ENCODE assay signal across 13 cellular contexts in genomic region chr16:84995666-84996065, GRCh38. TPM values are rescaled to one million over a fixed set of nuclear protein-coding genes. Genes with fewer than 3 reads are reported as not detected.
A peak's percentile ranks its signal among the peaks of the same experiment; 100 is the strongest.
DNase-seq lines count a peak whose midpoint lies in the region; ATAC-seq and TF ChIP-seq lines count a peak whose summit lies in the region.
"Had no signal": no experiment of that assay in that cellular context is flagged by ENCODE, and none has a peak within 500 bp of the region (broad histone marks: within the 10 kb centered on the region; RNA-seq: fewer than 3 reads in every experiment).

No MANE protein-coding gene starts in this region.

- peaks cover 9% of the 10 kb centered on the region for H4K20me1 ChIP-seq in hepatocyte (ENCODE audit: insufficient read depth, poor library complexity, severe bottlenecking)

- H3K4me3 ChIP-seq in hepatocyte (no peak overlapping the region), WERI-Rb-1 (ENCODE audit: low read depth, low read length) (no peak overlapping the region)
- H3K4me3 ChIP-seq: pancreas had no signal

- peak overlapping the region; percentile 22 for H3K27ac Mint-ChIP-seq in activated CD8-positive, alpha-beta memory T cell treated with anti-CD3 and anti-CD28 coated beads, Interleukin-2, amount 10 ng/mL, durations not matched to agents 7 days and 5 days
- peak overlapping the region; percentile 75 for H3K27ac Mint-ChIP-seq in activated CD4-positive, alpha-beta memory T cell treated with anti-CD3 and anti-CD28 coated beads for 36 hours
- peak overlapping the region; percentile 20 for H3K27ac Mint-ChIP-seq in stimulated activated naive B cell treated with anti-CD40 and anti-IgM and Interleukin-4, amounts not matched to agents 10 μg/mL and 1 μg/mL and 100 μg/mL, for 72 hours

- CTCF ChIA-PET in activated CD8-positive, alpha-beta memory T cell treated with anti-CD3 and anti-CD28 coated beads, Interleukin-2, amount 10 ng/mL, durations not matched to agents 7 days and 5 days (lab: Charles Lee), result interaction anchor here (1.6 kb wide), 1 partner anchor 10 kb away, joined by 4 read pairs; no protein-coding TSS in a partner anchor
- CTCF ChIA-PET in activated CD4-positive, alpha-beta memory T cell treated with anti-CD3 and anti-CD28 coated beads for 36 hours (lab: Charles Lee), result interaction anchor here (1.0 to 1.7 kb wide), 3 partner anchors 15 to 45 kb away, joined by 4 to 7 read pairs (median 5); partner anchors contain the start of genes KIAA0513 and ZDHHC7

- H3K9me3 ChIP-seq in hepatocyte (ENCODE audit: low read depth) (no peaks in the 10 kb centered on the region), WERI-Rb-1 (ENCODE audit: severe bottlenecking) (no peaks in the 10 kb centered on the region)
- H3K9me3 ChIP-seq: pancreas had no signal

- no peaks in the 10 kb centered on the region for H3K9me2 ChIP-seq in hepatocyte (replicated peaks; ENCODE audit: insufficient read depth)

- peaks cover 56% of the 10 kb centered on the region for H3K4me1 ChIP-seq in hepatocyte (ENCODE audit: insufficient read depth)

- H3K36me3 ChIP-seq in hepatocyte (replicated peaks; ENCODE audit: insufficient read depth, low read depth), result no peaks in the 10 kb centered on the region
- H3K36me3 ChIP-seq in WERI-Rb-1, result no peaks in the 10 kb centered on the region; the same call in 1 of the 2 replicates

- peaks cover 10% of the 10 kb centered on the region for H3K4me1 Mint-ChIP-seq in activated CD8-positive, alpha-beta memory T cell treated with anti-CD3 and anti-CD28 coated beads, Interleukin-2, amount 10 ng/mL, durations not matched to agents 7 days and 5 days
- H3K4me1 Mint-ChIP-seq in activated CD4-positive, alpha-beta memory T cell treated with anti-CD3 and anti-CD28 coated beads for 36 hours (ENCODE audit: low read depth), result peaks cover 33% of the 10 kb centered on the region
- H3K4me1 Mint-ChIP-seq in stimulated activated naive B cell treated with anti-CD40 and anti-IgM and Interleukin-4, amounts not matched to agents 10 μg/mL and 1 μg/mL and 100 μg/mL, for 72 hours, result peaks cover 12 to 26% of the 10 kb centered on the region in 2 donors

- H3K27ac ChIP-seq in hepatocyte (peak overlapping the region; percentile 98), WERI-Rb-1 (no peak overlapping the region)

- H3K4me3 Mint-ChIP-seq in activated CD8-positive, alpha-beta memory T cell treated with anti-CD3 and anti-CD28 coated beads, Interleukin-2, amount 10 ng/mL, durations not matched to agents 7 days and 5 days, result no peak overlapping the region
- H3K4me3 Mint-ChIP-seq in activated CD4-positive, alpha-beta memory T cell treated with anti-CD3 and anti-CD28 coated beads for 36 hours, result no peak overlapping the region
- H3K4me3 Mint-ChIP-seq in stimulated activated naive B cell treated with anti-CD40 and anti-IgM and Interleukin-4, amounts not matched to agents 10 μg/mL and 1 μg/mL and 100 μg/mL, for 72 hours, result no peak overlapping the region
- H3K4me3 Mint-ChIP-seq: WTC11 had no signal

- H3K4me2 ChIP-seq in hepatocyte, result no peak overlapping the region

- WGBS in hepatocyte (ENCODE audit: low lambda C conversion rate, missing lambda C conversion rate), result 95% methylated on average over 8 of the region's 8 CpGs

- H3K36me3 Mint-ChIP-seq in activated CD8-positive, alpha-beta memory T cell treated with anti-CD3 and anti-CD28 coated beads, Interleukin-2, amount 10 ng/mL, durations not matched to agents 7 days and 5 days, result peaks cover 17% of the 10 kb centered on the region
- H3K36me3 Mint-ChIP-seq in activated CD4-positive, alpha-beta memory T cell treated with anti-CD3 and anti-CD28 coated beads for 36 hours, result peaks cover 24% of the 10 kb centered on the region
- peaks cover 31 to 61% of the 10 kb centered on the region in 2 donors for H3K36me3 Mint-ChIP-seq in stimulated activated naive B cell treated with anti-CD40 and anti-IgM and Interleukin-4, amounts not matched to agents 10 μg/mL and 1 μg/mL and 100 μg/mL, for 72 hours

- no peak overlapping the region for H2AFZ ChIP-seq in hepatocyte

- H3K27me3 Mint-ChIP-seq in activated CD8-positive, alpha-beta memory T cell treated with anti-CD3 and anti-CD28 coated beads, Interleukin-2, amount 10 ng/mL, durations not matched to agents 7 days and 5 days, result no peaks in the 10 kb centered on the region
- H3K27me3 Mint-ChIP-seq in activated CD4-positive, alpha-beta memory T cell treated with anti-CD3 and anti-CD28 coated beads for 36 hours, result no peaks in the 10 kb centered on the region
- H3K27me3 Mint-ChIP-seq in stimulated activated naive B cell treated with anti-CD40 and anti-IgM and Interleukin-4, amounts not matched to agents 10 μg/mL and 1 μg/mL and 100 μg/mL, for 72 hours, result no peaks in the 10 kb centered on the region

- intact Hi-C loops in activated CD4-positive, alpha-beta memory T cell treated with anti-CD3 and anti-CD28 coated beads for 36 hours (cut with micrococcal nuclease), result loop anchor here (1.0 kb wide), 1 partner anchor 34 kb away; no protein-coding TSS in a partner anchor

- no peak for TF ChIP-seq CTCF in hepatocyte (IDR thresholded peaks at IDR 0.05; ENCODE audit: poor library complexity)
- TF ChIP-seq CTCF in WERI-Rb-1 (IDR thresholded peaks at IDR 0.05; ENCODE audit: low read depth, low read length), result no peak

- H3K79me2 ChIP-seq in hepatocyte, result peaks cover 86% of the 10 kb centered on the region

- ATAC-seq in activated CD8-positive, alpha-beta memory T cell treated with anti-CD3 and anti-CD28 coated beads, Interleukin-2, amount 10 ng/mL, durations not matched to agents 7 days and 5 days, result peak; percentile 45
- ATAC-seq in stimulated activated naive B cell treated with anti-CD40 and anti-IgM and Interleukin-4, amounts not matched to agents 10 μg/mL and 1 μg/mL and 100 μg/mL, for 72 hours (replicated peaks), result no peak
- ATAC-seq: WTC11 had no signal

- POLR2A ChIA-PET in activated CD4-positive, alpha-beta memory T cell treated with anti-CD3 and anti-CD28 coated beads for 36 hours (lab: Charles Lee), result interaction anchor here (1.5 kb wide), 1 partner anchor 60 kb away, joined by 6 read pairs; no protein-coding TSS in a partner anchor

- no peaks in the 10 kb centered on the region for H3K27me3 ChIP-seq in hepatocyte
- no peaks in the 10 kb centered on the region for H3K27me3 ChIP-seq in WERI-Rb-1 (ENCODE audit: insufficient read depth, low read depth, severe bottlenecking)
- H3K27me3 ChIP-seq: pancreas had no signal

- no peaks in the 10 kb centered on the region for H3K9me3 Mint-ChIP-seq in activated CD8-positive, alpha-beta memory T cell treated with anti-CD3 and anti-CD28 coated beads, Interleukin-2, amount 10 ng/mL, durations not matched to agents 7 days and 5 days (ENCODE audit: low read depth)
- H3K9me3 Mint-ChIP-seq in activated CD4-positive, alpha-beta memory T cell treated with anti-CD3 and anti-CD28 coated beads for 36 hours, result no peaks in the 10 kb centered on the region
- H3K9me3 Mint-ChIP-seq in stimulated activated naive B cell treated with anti-CD40 and anti-IgM and Interleukin-4, amounts not matched to agents 10 μg/mL and 1 μg/mL and 100 μg/mL, for 72 hours, result no peaks in the 10 kb centered on the region
- H3K9me3 Mint-ChIP-seq: WTC11 had no signal

- no peak for DNase-seq in activated CD8-positive, alpha-beta memory T cell treated with anti-CD3 and anti-CD28 coated beads, Interleukin-2, amount 10 ng/mL, durations not matched to agents 7 days and 5 days
- no peak for DNase-seq in activated CD8-positive, alpha-beta memory T cell treated with anti-CD3 and anti-CD28 coated beads, Interleukin-2, amount 50 U/mL, for 48 hours
- peak; percentile 76 for DNase-seq in activated CD4-positive, alpha-beta memory T cell treated with anti-CD3 and anti-CD28 coated beads for 36 hours
- DNase-seq in hepatocyte (ENCODE audit: low spot score) (no peak), NCI-H2107 (lab: John Stamatoyannopoulos, UW) (no peak), 8988T (no peak), WERI-Rb-1 (no peak)
- no peak for DNase-seq in stimulated activated naive B cell treated with anti-CD40 and anti-IgM and Interleukin-4, amounts not matched to agents 10 μg/mL and 1 μg/mL and 100 μg/mL, for 72 hours
- DNase-seq: H7, islet precursor cell, Kasumi-1 had no signal

RNA-seq across cellular contexts. Expression of gene ZDHHC7, which starts 15.7 kb away (rescaled TPM):
- total RNA-seq in activated CD8-positive, alpha-beta memory T cell treated with anti-CD3 and anti-CD28 coated beads, Interleukin-2, amount 10 ng/mL, durations not matched to agents 7 days and 5 days, result 10 to 100 TPM; 22.3 to 27.1 TPM
- total RNA-seq in activated CD4-positive, alpha-beta memory T cell treated with anti-CD3 and anti-CD28 coated beads for 36 hours, result 10 to 100 TPM; 23.5 to 25.1 TPM
- 59.2 and 65.2 TPM in 2 replicates for total RNA-seq in hepatocyte
- polyA plus RNA-seq in hepatocyte, result 50.0 and 51.4 TPM in 2 replicates

RNA-seq across cellular contexts. Expression of gene KIAA0513, which starts 31.9 kb away (rescaled TPM):
- total RNA-seq in activated CD8-positive, alpha-beta memory T cell treated with anti-CD3 and anti-CD28 coated beads, Interleukin-2, amount 10 ng/mL, durations not matched to agents 7 days and 5 days, result 1 to 10 TPM; 7.9 to 9.6 TPM
- total RNA-seq in activated CD4-positive, alpha-beta memory T cell treated with anti-CD3 and anti-CD28 coated beads for 36 hours, result 10 to 100 TPM; 15.7 to 15.9 TPM
- 6.9 and 14.9 TPM in 2 replicates for total RNA-seq in hepatocyte
- 8.1 and 10.1 TPM in 2 replicates for polyA plus RNA-seq in hepatocyte

Comparison
In these comparisons a context has a peak if more than half of its experiments do, and no peak if none do; other contexts are left out.
1. H3K27ac Mint-ChIP-seq: peak in every context shown above with its lines; median percentile 75 in activated CD4-positive, alpha-beta memory T cell treated with anti-CD3 and anti-CD28 coated beads for 36 hours; 22 in activated CD8-positive, alpha-beta memory T cell treated with anti-CD3 and anti-CD28 coated beads, Interleukin-2, amount 10 ng/mL, durations not matched to agents 7 days and 5 days; 20 in stimulated activated naive B cell treated with anti-CD40 and anti-IgM and Interleukin-4, amounts not matched to agents 10 μg/mL and 1 μg/mL and 100 μg/mL, for 72 hours.